ENCODE assay signal across 1 cellular context in genomic region chr2:232981356-232981755, GRCh38.
TF ChIP-seq lines count a peak whose summit lies in the region.

No MANE protein-coding gene starts in this region.

TF ChIP-seq in H1, 55 proteins besides CTCF, POLR2A, EP300 and RAD21:
- TF ChIP-seq HDAC6 (IDR thresholded peaks at IDR 0.05; ENCODE audit: low read depth, low read length) (no peak), CHD1 (IDR thresholded peaks at IDR 0.05; ENCODE audit: low read depth, low read length) (no peak), JUN (IDR thresholded peaks at IDR 0.05; ENCODE audit: low read depth, low read length) (no peak), TCF12 (IDR thresholded peaks at IDR 0.05; ENCODE audit: low read depth, low read length) (no peak), E2F6 (IDR thresholded peaks at IDR 0.05) (no peak), EZH2 (IDR thresholded peaks at IDR 0.05; ENCODE audit: low read depth, low read length, severe bottlenecking) (no peak), CTBP2 (IDR thresholded peaks at IDR 0.05; ENCODE audit: borderline replicate concordance, insufficient read depth, insufficient read length, low read length) (no peak), SP2 (IDR thresholded peaks at IDR 0.05; ENCODE audit: low read length) (no peak), CREB1 (IDR thresholded peaks at IDR 0.05) (no peak), TAF1 (IDR thresholded peaks at IDR 0.05; ENCODE audit: low read depth, low read length) (no peak), KDM5A (IDR thresholded peaks at IDR 0.05; ENCODE audit: low read length) (no peak), EGR1 (IDR thresholded peaks at IDR 0.05; ENCODE audit: borderline replicate concordance, low read depth, low read length) (no peak), NANOG (IDR thresholded peaks at IDR 0.05; ENCODE audit: insufficient read depth, low read depth, low read length, poor library complexity, severe bottlenecking) (no peak), ZNF274 (IDR thresholded peaks at IDR 0.05; ENCODE audit: borderline replicate concordance, extremely low read depth, low read length) (no peak), SAP30 (IDR thresholded peaks at IDR 0.05; ENCODE audit: insufficient read depth, insufficient replicate concordance, low read length) (no peak), FOSL1 (IDR thresholded peaks at IDR 0.05; ENCODE audit: insufficient read depth, low read depth, low read length) (no peak), CBX5 (IDR thresholded peaks at IDR 0.05; ENCODE audit: low read depth, low read length) (no peak), GABPA (IDR thresholded peaks at IDR 0.05; ENCODE audit: borderline replicate concordance, insufficient read depth, low read length) (no peak)
